ENCODE assay signal across 8 cellular contexts in the genomic region with DNA sequence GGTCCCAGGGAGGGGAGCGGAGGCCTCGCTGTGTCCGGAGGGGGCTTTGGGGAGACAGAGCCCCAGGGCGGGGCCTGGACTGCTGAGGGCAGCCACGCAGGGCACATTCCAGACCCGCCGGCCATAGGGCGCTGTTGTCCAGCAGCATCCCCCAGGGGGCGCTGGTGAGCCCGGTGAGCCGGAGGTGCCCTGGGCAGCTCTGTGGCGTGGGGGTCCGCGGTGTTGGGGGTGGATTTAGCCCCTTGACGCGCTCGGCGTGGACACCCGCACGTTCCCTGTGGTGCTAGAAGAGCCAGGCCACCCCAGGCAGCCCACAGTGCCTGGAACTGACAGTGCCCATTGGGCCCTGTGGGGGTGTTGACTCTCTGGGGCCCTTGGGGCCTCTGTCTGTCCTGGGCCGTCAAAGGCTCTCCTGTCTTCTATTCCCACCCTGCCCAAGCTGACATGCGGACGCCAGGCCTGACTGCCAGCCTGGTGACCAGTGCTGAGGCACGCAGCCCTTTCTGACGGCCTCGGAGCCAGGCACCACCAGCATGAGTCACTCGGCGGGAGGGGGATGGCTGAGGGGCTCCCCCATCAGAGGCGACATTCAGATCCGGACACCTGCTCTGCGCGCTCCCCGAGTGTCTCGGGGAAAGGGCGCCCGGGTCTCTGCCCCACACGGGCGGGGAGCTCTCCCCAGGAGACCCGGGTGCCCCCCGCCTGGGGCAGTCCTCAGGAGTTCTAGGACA. TPM values are rescaled to one million over a fixed set of nuclear protein-coding genes. Genes with fewer than 3 reads are reported as not detected.
A peak's percentile ranks its signal among the peaks of the same experiment; 100 is the strongest.
DNase-seq lines count a peak whose midpoint lies in the region; ATAC-seq, FAIRE-seq and TF ChIP-seq lines count a peak whose summit lies in the region.

No MANE protein-coding gene starts in this region.

- no peak for TF ChIP-seq POLR2A in GM12892 (IDR thresholded peaks at IDR 0.05; ENCODE audit: low read depth, low read length)

- peak; percentile 17 for DNase-seq in NCI-H1694 (lab: John Stamatoyannopoulos, UW)
- DNase-seq in NCI-H1694 treated with DMSO at 0.1 percent for 48 hours (lab: John Stamatoyannopoulos, UW): no peak
- peak; percentile 85 for DNase-seq in WTC11 (ENCODE audit: low spot score)
- peak; percentile 42 to 53 (median 50) for DNase-seq in effector memory CD8-positive, alpha-beta T cell
- DNase-seq in DMS114 treated with DMSO at 0.1 percent for 48 hours (lab: John Stamatoyannopoulos, UW; ENCODE audit: unreplicated experiment): no peak
- no peak for DNase-seq in NCI-H1092 (lab: John Stamatoyannopoulos, UW)
- no peak for DNase-seq in GM12892 (ENCODE audit: insufficient read length)

- TF ChIP-seq CTCF in WTC11 (IDR thresholded peaks at IDR 0.05): peak; percentile 96
- TF ChIP-seq CTCF in nephron (IDR thresholded peaks at IDR 0.05; ENCODE audit: unreplicated experiment in 3 of 3): peak; percentile 44 to 57 (median 54)

- no peaks in the 10 kb centered on the region for H3K9me3 Mint-ChIP-seq in WTC11
- no peaks in the 10 kb centered on the region for H3K9me3 Mint-ChIP-seq in effector memory CD8-positive, alpha-beta T cell
- no peaks in the 10 kb centered on the region for H3K9me3 Mint-ChIP-seq in nephron

- no peak overlapping the region for H3K4me3 Mint-ChIP-seq in WTC11
- H3K4me3 Mint-ChIP-seq in effector memory CD8-positive, alpha-beta T cell: no peak overlapping the region
- no peak overlapping the region for H3K4me3 Mint-ChIP-seq in nephron

- no peak for FAIRE-seq in GM12892 (lab: Jason Lieb, UNC)

- H3K27me3 Mint-ChIP-seq in WTC11 (ENCODE audit: low read depth): peaks cover 4% of the 10 kb centered on the region
- no peaks in the 10 kb centered on the region for H3K27me3 Mint-ChIP-seq in effector memory CD8-positive, alpha-beta T cell
- peaks cover 7% of the 10 kb centered on the region for H3K27me3 Mint-ChIP-seq in nephron (ENCODE audit: low read depth)

- CTCF ChIA-PET in WTC11 (lab: Charles Lee): interaction anchor here (0.6 to 2.3 kb wide), 8 partner anchors 12 to 250 kb away, joined by 3 to 7 read pairs (median 3); no protein-coding TSS in a partner anchor

- POLR2A ChIA-PET in WTC11 (lab: Charles Lee): interaction anchor here (0.6 kb wide), 1 partner anchor 224 kb away, joined by 6 read pairs; no protein-coding TSS in a partner anchor

- H3K27ac Mint-ChIP-seq in WTC11: no peak overlapping the region
- no peak overlapping the region for H3K27ac Mint-ChIP-seq in effector memory CD8-positive, alpha-beta T cell
- H3K27ac Mint-ChIP-seq in nephron: no peak overlapping the region

- H3K36me3 Mint-ChIP-seq in WTC11 (peaks cover 8% of the 10 kb centered on the region), nephron (ENCODE audit: low read depth) (peaks cover 12% of the 10 kb centered on the region)
- H3K36me3 Mint-ChIP-seq in effector memory CD8-positive, alpha-beta T cell (ENCODE audit: insufficient read depth): peaks cover 24% of the 10 kb centered on the region

- 0 out of 2 replicates have a peak, but pooled peaks cover 5% of the 10 kb centered on the region for H3K4me1 Mint-ChIP-seq in WTC11
- H3K4me1 Mint-ChIP-seq in effector memory CD8-positive, alpha-beta T cell (ENCODE audit: low read depth in 2 of 2): peaks cover 13 to 17% of the 10 kb centered on the region in 2 donors
- H3K4me1 Mint-ChIP-seq in nephron: peaks cover 8% of the 10 kb centered on the region

- peak; percentile 62 for ATAC-seq in WTC11
- ATAC-seq in effector memory CD8-positive, alpha-beta T cell (replicated peaks): no peak

TF ChIP-seq in WTC11, 78 proteins besides CTCF, POLR2A, EP300 and RAD21 (continues in another document):
- TF ChIP-seq SP1 (CRISPR knock-in tag; conservative IDR thresholded peaks at IDR 0.05): 0 out of 2 replicates have a peak, but pooled peaks have one; percentile 13
- TF ChIP-seq ZNF532 (CRISPR knock-in tag; IDR thresholded peaks at IDR 0.05; ENCODE audit: borderline replicate concordance): no peak
- 0 out of 2 replicates have a peak, but pooled peaks have one; percentile 42 for TF ChIP-seq FOXK1 (CRISPR knock-in tag; IDR thresholded peaks at IDR 0.05)
- TF ChIP-seq FOXJ3 (CRISPR knock-in tag; IDR thresholded peaks at IDR 0.05; ENCODE audit: borderline replicate concordance): no peak
- TF ChIP-seq ZNF425 (CRISPR knock-in tag; conservative IDR thresholded peaks at IDR 0.05): no peak
- no peak for TF ChIP-seq ZNF423 (CRISPR knock-in tag; IDR thresholded peaks at IDR 0.05)
- TF ChIP-seq FOXP1 (CRISPR knock-in tag; IDR thresholded peaks at IDR 0.05; ENCODE audit: borderline replicate concordance): 0 out of 2 replicates have a peak, but pooled peaks have one; percentile 44
- no peak for TF ChIP-seq MXD4 (CRISPR knock-in tag; IDR thresholded peaks at IDR 0.05; ENCODE audit: borderline replicate concordance)
- TF ChIP-seq ATF3 (CRISPR knock-in tag; conservative IDR thresholded peaks at IDR 0.05): no peak
- TF ChIP-seq, protein P1, sequence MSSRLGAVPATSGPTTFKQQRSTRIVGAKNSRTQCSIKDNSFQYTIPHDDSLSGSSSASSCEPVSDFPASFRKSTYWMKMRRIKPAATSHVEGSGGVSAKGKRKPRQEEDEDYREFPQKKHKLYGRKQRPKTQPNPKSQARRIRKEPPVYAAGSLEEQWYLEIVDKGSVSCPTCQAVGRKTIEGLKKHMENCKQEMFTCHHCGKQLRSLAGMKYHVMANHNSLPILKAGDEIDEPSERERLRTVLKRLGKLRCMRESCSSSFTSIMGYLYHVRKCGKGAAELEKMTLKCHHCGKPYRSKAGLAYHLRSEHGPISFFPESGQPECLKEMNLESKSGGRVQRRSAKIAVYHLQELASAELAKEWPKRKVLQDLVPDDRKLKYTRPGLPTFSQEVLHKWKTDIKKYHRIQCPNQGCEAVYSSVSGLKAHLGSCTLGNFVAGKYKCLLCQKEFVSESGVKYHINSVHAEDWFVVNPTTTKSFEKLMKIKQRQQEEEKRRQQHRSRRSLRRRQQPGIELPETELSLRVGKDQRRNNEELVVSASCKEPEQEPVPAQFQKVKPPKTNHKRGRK (CRISPR knock-in tag; IDR thresholded peaks at IDR 0.05; ENCODE audit: borderline replicate concordance): no peak
- no peak for TF ChIP-seq CBFB (CRISPR knock-in tag; IDR thresholded peaks at IDR 0.05; ENCODE audit: low read depth)
- TF ChIP-seq ETV6 (CRISPR knock-in tag; IDR thresholded peaks at IDR 0.05): 0 out of 2 replicates have a peak, but pooled peaks have one; percentile 30
- TF ChIP-seq KAT7 (CRISPR knock-in tag; IDR thresholded peaks at IDR 0.05; ENCODE audit: borderline replicate concordance): no peak
- TF ChIP-seq TEAD4 (CRISPR knock-in tag; IDR thresholded peaks at IDR 0.05): peak; percentile 47; the same call in 1 of the 2 replicates

RNA-seq across cellular contexts. Expression of gene TPPP, which starts 23.9 kb away (rescaled TPM):
- total RNA-seq in WTC11 (2021): 1.8 to 2.1 TPM (median 1.8 TPM) in 3 replicates
- polyA plus RNA-seq in GM12892 (2012; ENCODE audit: missing spikeins): 0.40 TPM

RNA-seq across cellular contexts. Expression of gene CEP72, which starts 57.1 kb away (rescaled TPM):
- total RNA-seq in WTC11 (2021): 26.6 to 29.9 TPM (median 29.2 TPM) in 3 replicates
- polyA plus RNA-seq in GM12892 (2012; ENCODE audit: missing spikeins): 7.8 TPM

Comparison
In these comparisons a context has a peak if more than half of its experiments do, and no peak if none do; other contexts are left out.
1. DNase-seq: peak in NCI-H1694 (single experiment), WTC11 (single experiment) and effector memory CD8-positive, alpha-beta T cell (3 of 3); none in NCI-H1694 treated with DMSO at 0.1 percent for 48 hours (single experiment), DMS114 treated with DMSO at 0.1 percent for 48 hours (single experiment), NCI-H1092 (single experiment) and GM12892 (single experiment).